ENCODE assay signal across 8 cellular contexts in the genomic region with DNA sequence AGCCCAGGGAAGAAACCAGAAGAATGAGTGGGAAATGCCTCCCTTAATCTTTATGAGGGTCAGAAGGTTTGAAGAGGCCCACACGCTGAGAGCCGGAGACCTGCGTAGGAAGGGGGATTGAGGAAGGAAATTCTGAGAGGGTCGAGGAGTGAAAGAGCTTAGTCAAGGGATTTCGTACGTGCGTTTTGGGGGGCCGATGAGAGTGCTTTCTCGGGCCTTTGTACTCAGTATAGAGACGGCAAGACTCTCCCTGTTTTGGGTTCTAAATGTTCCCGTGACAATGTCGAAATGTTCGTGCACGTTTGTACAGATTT. TPM values are rescaled to one million over a fixed set of nuclear protein-coding genes. Genes with fewer than 3 reads are reported as not detected.
DNase-seq lines count a peak whose midpoint lies in the region; ATAC-seq and TF ChIP-seq lines count a peak whose summit lies in the region.

No MANE protein-coding gene starts in this region.

- H3K4me1 Mint-ChIP-seq in CD4-positive, alpha-beta T cell (ENCODE audit: low read depth) = peaks cover 28% of the 10 kb centered on the region

- no peak overlapping the region for H3K4me3 Mint-ChIP-seq in CD4-positive, alpha-beta T cell

- H3K27ac Mint-ChIP-seq in CD4-positive, alpha-beta T cell = no peak overlapping the region

- H3K4me1 ChIP-seq in neuron (ENCODE audit: insufficient read depth, low read length) = peaks cover 15% of the 10 kb centered on the region

- H3K4me3 ChIP-seq in choroid plexus epithelial cell (ENCODE audit: low read depth, low read length) (peak overlapping the region; percentile 85), neuron (ENCODE audit: low read length) (peak overlapping the region; percentile 89)

- H3K9me3 Mint-ChIP-seq in CD4-positive, alpha-beta T cell = no peaks in the 10 kb centered on the region

- peak in 1 of 10 experiments; percentile 11 for DNase-seq in CD4-positive, alpha-beta T cell
- no peak for DNase-seq in choroid plexus epithelial cell (ENCODE audit: low read depth)
- DNase-seq in DMS53 treated with DMSO at 0.1 percent for 48 hours (lab: John Stamatoyannopoulos, UW; ENCODE audit: unreplicated experiment) = no peak
- DNase-seq in NCI-H2107 treated with DMSO at 0.1 percent for 48 hours (lab: John Stamatoyannopoulos, UW; ENCODE audit: unreplicated experiment) = no peak
- no peak for DNase-seq in NCI-H510A treated with DMSO at 0.1 percent for 48 hours (lab: John Stamatoyannopoulos, UW)

- H3K27me3 ChIP-seq in CD4-positive, alpha-beta T cell (ENCODE audit: control insufficient read depth, insufficient read depth, low read length) = no peaks in the 10 kb centered on the region
- no peaks in the 10 kb centered on the region for H3K27me3 ChIP-seq in neuron (ENCODE audit: insufficient read depth, low read length)

- peak; percentile 3 for ATAC-seq in CD4-positive, alpha-beta T cell (ENCODE audit: poor library complexity)
- ATAC-seq in HG02973 (IDR thresholded peaks at IDR 0.05; ENCODE audit: unreplicated experiment) = peak; percentile 0
- ATAC-seq in HG03039 (IDR thresholded peaks at IDR 0.05; ENCODE audit: unreplicated experiment) = no peak

- TF ChIP-seq CTCF in CD4-positive, alpha-beta T cell (IDR thresholded peaks at IDR 0.05) = no peak
- no peak for TF ChIP-seq CTCF in choroid plexus epithelial cell (conservative IDR thresholded peaks at IDR 0.05; ENCODE audit: low read depth, low read length)

- no peaks in the 10 kb centered on the region for H3K27me3 Mint-ChIP-seq in CD4-positive, alpha-beta T cell

- H2AFZ ChIP-seq in neuron (ENCODE audit: low read depth, low read length) = no peak overlapping the region

- H3K36me3 Mint-ChIP-seq in CD4-positive, alpha-beta T cell (ENCODE audit: low read depth) = peaks cover 22% of the 10 kb centered on the region

- CTCF ChIA-PET in CD4-positive, alpha-beta T cell (lab: Charles Lee) = no interaction called here

- H3K36me3 ChIP-seq in neuron (ENCODE audit: insufficient read depth, low read length) = peaks cover 17% of the 10 kb centered on the region

- POLR2A ChIA-PET in CD4-positive, alpha-beta T cell (lab: Charles Lee) = interaction anchor here (1.1 to 2.4 kb wide), 6 partner anchors 10 to 339 kb away, joined by 3 to 26 read pairs (median 6); partner anchors contain the start of gene RPS13

- H3K9me3 ChIP-seq in CD4-positive, alpha-beta T cell (ENCODE audit: control insufficient read depth, low read length) = no peaks in the 10 kb centered on the region
- H3K9me3 ChIP-seq in neuron (ENCODE audit: low read length) = peaks cover 8% of the 10 kb centered on the region

- intact Hi-C loops in CD4-positive, alpha-beta T cell (cut with DNase I, micrococcal nuclease) = loop anchor here (2.0 to 10.0 kb wide), 5 partner anchors 338 to 1656 kb away; partner anchors contain the start of genes RPS13 (in 2 of the 2), LDHA (in 1 of the 2), PIK3C2A (in 1 of the 2) and SERGEF (in 1 of the 2)

- peak overlapping the region; percentile 98 for H3K27ac ChIP-seq in CD4-positive, alpha-beta T cell (ENCODE audit: low read depth, low read length)

RNA-seq across cellular contexts. Expression of gene C11orf58, which starts 0.5 kb away (rescaled TPM):
- 100 to 1,000 TPM; 145 to 150 TPM for total RNA-seq in CD4-positive, alpha-beta T cell
